In genomic region chr4:20313237-20314030, GRCh38 we compare ENCODE assay signal across 12 cellular contexts.
DNase-seq lines count a peak whose midpoint lies in the region; ATAC-seq and TF ChIP-seq lines count a peak whose summit lies in the region.
"Had no signal": no experiment of that assay in that cellular context is flagged by ENCODE, and none has a peak within 500 bp of the region (broad histone marks: within the 10 kb centered on the region; RNA-seq: fewer than 3 reads in every experiment).

No MANE protein-coding gene starts in this region.

- TF ChIP-seq EP300 in gastroesophageal sphincter (IDR thresholded peaks at IDR 0.05): no peak

- TF ChIP-seq POLR2A in gastroesophageal sphincter (IDR thresholded peaks at IDR 0.05) (no peak), thyroid gland (IDR thresholded peaks at IDR 0.05) (no peak)

- DNase-seq in cardiac muscle cell (ENCODE audit: low read depth in 1 of 2, low spot score in 1 of 2) (peak; percentile 47 to 67), right atrium auricular region (ENCODE audit: low spot score) (no peak), NAMALWA (ENCODE audit: low spot score) (peak; percentile 42), thyroid gland (peak; percentile 40 to 50), NCI-H2227 treated with DMSO at 0.1 percent for 48 hours (lab: John Stamatoyannopoulos, UW) (no peak), NCI-H1930 (lab: John Stamatoyannopoulos, UW) (no peak)
- DNase-seq: spleen, T-helper 1 cell had no signal

- peak; percentile 43 for TF ChIP-seq CTCF in cardiac muscle cell (IDR thresholded peaks at IDR 0.05; ENCODE audit: low read depth, low read length)
- TF ChIP-seq CTCF in right atrium auricular region (IDR thresholded peaks at IDR 0.05): no peak
- no peak for TF ChIP-seq CTCF in gastroesophageal sphincter (IDR thresholded peaks at IDR 0.05)
- peak in 3 of 6 experiments; percentile 24 to 42 (median 31) for TF ChIP-seq CTCF in thyroid gland (IDR thresholded peaks at IDR 0.05)

- H3K4me3 ChIP-seq in cardiac muscle cell (no peak overlapping the region), right atrium auricular region (no peak overlapping the region), gastroesophageal sphincter (no peak overlapping the region), thyroid gland (replicated peaks in 1 of 3) (no peak overlapping the region)
- H3K4me3 ChIP-seq: BLaER1, spleen had no signal

- H3K9me3 ChIP-seq in cardiac muscle cell (ENCODE audit: low read depth) (no peaks in the 10 kb centered on the region), right atrium auricular region (no peaks in the 10 kb centered on the region), gastroesophageal sphincter (no peaks in the 10 kb centered on the region), thyroid gland (no peaks in the 10 kb centered on the region)
- H3K9me3 ChIP-seq: BLaER1, spleen had no signal

- H3K27me3 ChIP-seq in cardiac muscle cell (no peaks in the 10 kb centered on the region), right atrium auricular region (no peaks in the 10 kb centered on the region), gastroesophageal sphincter (no peaks in the 10 kb centered on the region), thyroid gland (no peaks in the 10 kb centered on the region)
- H3K27me3 ChIP-seq: BLaER1, spleen had no signal

- intact Hi-C loops in thyroid gland (cut with DNase I): no loop called here

- H3K4me1 ChIP-seq in cardiac muscle cell (ENCODE audit: low read depth): peaks cover 20% of the 10 kb centered on the region
- no peaks in the 10 kb centered on the region for H3K4me1 ChIP-seq in right atrium auricular region
- H3K4me1 ChIP-seq in gastroesophageal sphincter: peaks cover 0 to 32% (median 9%) of the 10 kb centered on the region in 3 donors
- H3K4me1 ChIP-seq in thyroid gland: no peaks in the 10 kb centered on the region
- H3K4me1 ChIP-seq: BLaER1 had no signal

- H3K27ac ChIP-seq in cardiac muscle cell (no peak overlapping the region), right atrium auricular region (no peak overlapping the region), gastroesophageal sphincter (no peak overlapping the region), thyroid gland (no peak overlapping the region)
- H3K27ac ChIP-seq: BLaER1, spleen had no signal

- ATAC-seq in gastroesophageal sphincter (peak; percentile 19), HG03108 (IDR thresholded peaks at IDR 0.05; ENCODE audit: unreplicated experiment) (no peak)
- ATAC-seq: activated T-helper 17 cell treated with anti-CD3 and anti-CD28 coated beads, Interleukin-2, amount 50 U/mL, for 72 hours had no signal

- WGBS in gastroesophageal sphincter (ENCODE audit: low coverage in 1 of 2), 2 donors: 42 to 73% methylated on average over 3 to 12 of the region's 12 CpGs
- 58 to 61% methylated on average over 12 of the region's 12 CpGs for WGBS in thyroid gland, 2 donors

- no peaks in the 10 kb centered on the region for H3K36me3 ChIP-seq in cardiac muscle cell
- no peaks in the 10 kb centered on the region for H3K36me3 ChIP-seq in right atrium auricular region
- no peaks in the 10 kb centered on the region for H3K36me3 ChIP-seq in gastroesophageal sphincter
- H3K36me3 ChIP-seq in thyroid gland: no peaks in the 10 kb centered on the region
- H3K36me3 ChIP-seq: BLaER1, spleen had no signal

Comparison
In these comparisons a context has a peak if more than half of its experiments do, and no peak if none do; other contexts are left out.
1. DNase-seq: peak in cardiac muscle cell (2 of 2), NAMALWA (single experiment) and thyroid gland (2 of 2); none in right atrium auricular region (single experiment), NCI-H2227 treated with DMSO at 0.1 percent for 48 hours (single experiment) and NCI-H1930 (0 of 2).